Comparison of ENCODE assay signal across 30 cellular contexts in genomic region chr22:22123960-22124278, GRCh38.
"Had no signal": no experiment of that assay in that cellular context is flagged by ENCODE, and none has a peak within 500 bp of the region (broad histone marks: within the 10 kb centered on the region; RNA-seq: fewer than 3 reads in every experiment).

No MANE protein-coding gene starts in this region.

- H3K36me3 ChIP-seq: left ventricle myocardium inferior, neural progenitor cell, pancreas, prostate gland, sigmoid colon, spleen, stomach, thoracic aorta, tibial artery, upper lobe of right lung, uterus had no signal

- H3K4me1 Mint-ChIP-seq: immature natural killer cell, mesothelial cell of epicardium, natural killer cell, nephron progenitor cell, neural progenitor cell had no signal

- H3K36me3 Mint-ChIP-seq: immature natural killer cell, mesothelial cell of epicardium, naive B cell, natural killer cell, neural progenitor cell had no signal

- H3K27ac ChIP-seq: left ventricle myocardium inferior, neural progenitor cell, pancreas, prostate gland, sigmoid colon, spleen, stomach, thoracic aorta, tibial artery, upper lobe of right lung, uterus had no signal

- H3K4me1 ChIP-seq: left ventricle myocardium inferior, neural progenitor cell, pancreas, prostate gland, sigmoid colon, stomach, tibial artery, upper lobe of right lung, uterus had no signal

- H3K4me3 ChIP-seq: left ventricle myocardium inferior, lung, neural progenitor cell, pancreas, prostate gland, sigmoid colon, spleen, stomach, thoracic aorta, tibial artery, upper lobe of right lung, uterus had no signal

- H3K9me3 ChIP-seq: left ventricle myocardium inferior, pancreas, prostate gland, sigmoid colon, spleen, stomach, thoracic aorta, tibial artery, upper lobe of right lung, uterus had no signal

- FAIRE-seq: islet of Langerhans, kidney, pancreas, small intestine had no signal

- H3K27me3 ChIP-seq: uterus had no signal

- H3K9me3 Mint-ChIP-seq: immature natural killer cell, mesothelial cell of epicardium, natural killer cell, nephron progenitor cell, neural progenitor cell had no signal

- DNase-seq: hippocampal formation; immature natural killer cell; kidney; left ventricle myocardium inferior; mesendoderm; naive B cell; natural killer cell; nephron progenitor cell; pancreas; posterior cingulate gyrus; retina; right cardiac atrium; sigmoid colon; small intestine; spleen; stimulated activated CD4-positive, alpha-beta T cell treated with anti-CD3 and anti-CD28 coated beads, Interleukin-4, amount 100 ng/mL, for 4 hours; stimulated activated CD8-positive, alpha-beta memory T cell treated with anti-CD3 and anti-CD28 coated beads, Interleukin-4, amount 100 ng/mL, for 48 hours; stimulated activated naive CD8-positive, alpha-beta T cell treated with anti-CD3 and anti-CD28 coated beads, Interleukin-15, Interleukin-2, amounts not matched to agents 100 U/mL and 50 U/mL, for 24 hours; stomach; tibial artery; trophoblast cell; upper lobe of right lung; uterus had no signal

- H3K9ac ChIP-seq: neural progenitor cell had no signal

- H3K27me3 Mint-ChIP-seq: stimulated activated memory B cell treated with anti-CD40 and anti-IgM and Interleukin-4, amounts not matched to agents 10 μg/mL and 1 μg/mL and 100 μg/mL, for 72 hours had no signal

- ATAC-seq: natural killer cell; pancreas; right cardiac atrium; stimulated activated memory B cell treated with anti-CD40 and anti-IgM and Interleukin-4, amounts not matched to agents 10 μg/mL and 1 μg/mL and 100 μg/mL, for 72 hours; stimulated activated naive CD8-positive, alpha-beta T cell treated with anti-CD3 and anti-CD28 coated beads, Interleukin-15, Interleukin-2, amounts not matched to agents 100 U/mL and 50 U/mL, for 24 hours; upper lobe of right lung had no signal

- H3K4me3 Mint-ChIP-seq: immature natural killer cell; mesothelial cell of epicardium; naive B cell; natural killer cell; nephron progenitor cell; neural progenitor cell; stimulated activated memory B cell treated with anti-CD40 and anti-IgM and Interleukin-4, amounts not matched to agents 10 μg/mL and 1 μg/mL and 100 μg/mL, for 72 hours had no signal

- H2AFZ ChIP-seq: neural progenitor cell had no signal

- H3K27ac Mint-ChIP-seq: immature natural killer cell, mesothelial cell of epicardium, natural killer cell, nephron progenitor cell, neural progenitor cell had no signal

- H3K4me2 ChIP-seq: neural progenitor cell had no signal
